ENCODE assay signal across 17 cellular contexts in the genomic region with DNA sequence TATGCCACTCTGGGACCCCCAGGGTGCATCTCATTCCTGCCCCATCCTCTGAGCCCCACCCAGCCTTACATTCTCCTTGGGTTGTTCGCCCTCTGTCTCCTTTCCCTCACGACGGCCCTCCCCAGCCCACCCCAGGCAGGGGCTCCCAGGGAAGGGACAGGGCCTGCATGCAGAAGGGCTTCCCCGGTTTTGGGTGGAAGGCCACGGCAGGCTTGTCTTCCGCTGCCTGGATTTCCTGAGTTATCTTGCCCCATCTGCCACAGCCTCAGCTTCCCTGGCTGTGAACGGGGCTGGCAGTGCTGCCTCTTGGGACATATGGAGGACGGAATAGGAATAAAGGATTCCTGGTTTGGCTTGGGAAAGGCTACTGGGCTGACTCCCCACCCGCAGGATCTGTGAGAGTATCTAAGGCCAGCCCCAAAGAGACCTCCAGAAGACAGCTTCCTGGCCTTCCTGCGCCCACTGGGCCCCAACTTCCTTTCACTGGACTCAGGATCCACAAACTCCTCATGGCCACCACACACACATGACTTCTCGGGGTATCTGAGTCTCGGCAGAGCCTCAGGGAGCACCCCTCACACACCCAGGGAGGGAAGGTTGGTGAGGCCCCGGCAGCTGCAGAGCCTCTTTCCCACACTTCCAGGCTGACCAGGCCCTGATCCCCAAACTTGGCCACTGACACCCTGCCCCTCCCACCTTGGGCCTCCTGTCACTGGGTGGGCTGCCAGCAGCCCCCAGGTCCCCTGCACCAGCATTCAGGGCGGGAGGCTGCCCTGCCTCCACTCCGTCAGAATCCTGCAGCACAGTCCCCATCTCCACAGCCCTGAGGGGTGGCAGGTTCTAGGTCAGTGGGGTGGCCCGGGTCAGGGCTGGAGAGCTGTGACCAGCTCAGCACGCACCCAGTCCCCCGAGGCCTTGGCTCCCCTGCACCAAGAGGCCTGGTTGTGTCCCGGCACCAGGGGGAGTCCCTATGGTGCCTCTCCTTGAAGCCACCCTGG. TPM values are rescaled to one million over a fixed set of nuclear protein-coding genes. Genes with fewer than 3 reads are reported as not detected.
DNase-seq lines count a peak whose midpoint lies in the region; ATAC-seq and TF ChIP-seq lines count a peak whose summit lies in the region.
"Had no signal": no experiment of that assay in that cellular context is flagged by ENCODE, and none has a peak within 500 bp of the region (broad histone marks: within the 10 kb centered on the region; RNA-seq: fewer than 3 reads in every experiment).

No MANE protein-coding gene starts in this region.

- no peak for ATAC-seq in left colon
- ATAC-seq: CD8-positive, alpha-beta T cell; stimulated activated memory B cell treated with anti-CD40 and anti-IgM and Interleukin-4, amounts not matched to agents 10 μg/mL and 1 μg/mL and 100 μg/mL, for 72 hours had no signal

- H3K27me3 ChIP-seq in dorsolateral prefrontal cortex: no peaks in the 10 kb centered on the region
- H3K27me3 ChIP-seq in muscle layer of colon (ENCODE audit: control insufficient read depth in 1 of 2, insufficient read depth in 2 of 2, low read length in 2 of 2): no peaks in the 10 kb centered on the region
- H3K27me3 ChIP-seq in thyroid gland: no peaks in the 10 kb centered on the region
- H3K27me3 ChIP-seq: ovary had no signal

- no peak for TF ChIP-seq POLR2A in thyroid gland (IDR thresholded peaks at IDR 0.05)

- no peaks in the 10 kb centered on the region for H3K36me3 ChIP-seq in muscle layer of colon (ENCODE audit: insufficient read depth, low read length)
- H3K36me3 ChIP-seq in thyroid gland: no peaks in the 10 kb centered on the region
- H3K36me3 ChIP-seq: ovary had no signal

- DNase-seq in RWPE1 (ENCODE audit: low spot score) (no peak), dorsolateral prefrontal cortex (no peak), thyroid gland (no peak), left colon (no peak), SIG-M5 (lab: John Stamatoyannopoulos, UW) (no peak), AG08396 (ENCODE audit: low spot score) (no peak)
- DNase-seq in activated naive CD4-positive, alpha-beta T cell treated with anti-CD3 and anti-CD28 coated beads, Interleukin-2, amount 50 U/mL, for 16 hours: no peak
- DNase-seq: activated CD4-positive, alpha-beta T cell treated with anti-CD3 and anti-CD28 coated beads, Interleukin-2, amount 50 U/mL, for 48 hours; mammary epithelial cell; NCI-H2081; NCI-H748 treated with DMSO at 0.1 percent for 48 hours; stimulated activated CD4-positive, alpha-beta T cell treated with anti-CD3 and anti-CD28 coated beads, Interleukin-4, amount 100 ng/mL, for 24 hours had no signal

- H3K9me3 ChIP-seq in muscle layer of colon (ENCODE audit: low read length) (no peaks in the 10 kb centered on the region), thyroid gland (no peaks in the 10 kb centered on the region)
- H3K9me3 ChIP-seq: ovary had no signal

- intact Hi-C loops in dorsolateral prefrontal cortex (cut with DNase I) (loop anchor here (2.0 to 10.0 kb wide), 2 partner anchors 151 to 199 kb away; partner anchors contain the start of gene RNF4 (in 1 of the 2)), thyroid gland (cut with DNase I) (no loop called here), left colon (cut with DNase I, micrococcal nuclease) (loop anchor here in 1 of 2 donors (10.0 kb wide), 1 partner anchor 199 kb away; the partner anchor contains the start of gene RNF4)

- WGBS in thyroid gland, 2 donors: 76 to 81% methylated on average over 16 of the region's 19 CpGs

- TF ChIP-seq CTCF in RWPE1 (conservative IDR thresholded peaks at IDR 0.05; ENCODE audit: low read depth) (no peak), dorsolateral prefrontal cortex (IDR thresholded peaks at IDR 0.05 in 54 of 56, conservative IDR thresholded peaks at IDR 0.05 in 2 of 56; ENCODE audit: low read depth in 1 of 56, partially characterized antibody in 56 of 56) (no peak), thyroid gland (IDR thresholded peaks at IDR 0.05) (no peak)

- POLR2A ChIA-PET in RWPE1 (lab: Yijun Ruan, JAX; ENCODE audit: low non-redundant PET): no interaction called here

- H3K27ac ChIP-seq in RWPE1 (peak overlapping the region; percentile 91), dorsolateral prefrontal cortex (peak overlapping the region in 52 of 59 donors; percentile 2 to 99 (median 57)), muscle layer of colon (ENCODE audit: low read depth, low read length) (peak overlapping the region; percentile 6), thyroid gland (peak overlapping the region; percentile 66 to 92 (median 72))
- H3K27ac ChIP-seq: HL-60 had no signal

- CTCF ChIA-PET in RWPE1 (lab: Yijun Ruan, JAX): no interaction called here

- H3K4me3 ChIP-seq in dorsolateral prefrontal cortex: no peak overlapping the region
- no peak overlapping the region for H3K4me3 ChIP-seq in muscle layer of colon (ENCODE audit: low read depth in 1 of 2, low read length in 2 of 2)
- no peak overlapping the region for H3K4me3 ChIP-seq in thyroid gland (replicated peaks in 1 of 3)
- H3K4me3 ChIP-seq: ovary had no signal

- H3K4me1 ChIP-seq in muscle layer of colon (ENCODE audit: insufficient read depth, low read length): peaks cover 34% of the 10 kb centered on the region
- peaks cover 30 to 34% of the 10 kb centered on the region in 2 donors for H3K4me1 ChIP-seq in thyroid gland

- H3K9ac ChIP-seq in muscle layer of colon (ENCODE audit: low read length): peak overlapping the region; percentile 25

RNA-seq across cellular contexts. Expression of gene MXD4, which starts 3.5 kb away (rescaled TPM):
- total RNA-seq in dorsolateral prefrontal cortex: 100 to 1,000 TPM in 7 of 120 experiments, 10 to 100 TPM in 113; 40.2 to 134 (median 61.9) TPM
- total RNA-seq in thyroid gland: 100 to 1,000 TPM in 1 of 4 donors, 10 to 100 TPM in 3; 48.1 to 102 (median 61.9) TPM
- total RNA-seq in left colon: 10 to 100 TPM; 33.1 to 49.8 TPM

RNA-seq across cellular contexts. Expression of gene HAUS3, which starts 23.5 kb away (rescaled TPM):
- total RNA-seq in dorsolateral prefrontal cortex: 10 to 100 TPM; 13.0 to 29.2 (median 19.3) TPM
- 10 to 100 TPM; 13.0 to 30.0 (median 17.0) TPM for total RNA-seq in thyroid gland
- 1 to 10 TPM; 7.7 to 9.7 TPM for total RNA-seq in left colon

RNA-seq across cellular contexts. Expression of gene POLN, which starts 23.5 kb away (rescaled TPM):
- total RNA-seq in dorsolateral prefrontal cortex: 10 to 100 TPM in 118 of 120 experiments, 1 to 10 TPM in 2; 9.4 to 50.0 (median 23.7) TPM
- total RNA-seq in thyroid gland: 1 to 10 TPM; 1.5 to 5.4 (median 3.0) TPM
- total RNA-seq in left colon: 1 to 10 TPM; 1.3 to 3.1 TPM

Comparison
In these comparisons a context has a peak if more than half of its experiments do, and no peak if none do; other contexts are left out.
1. H3K27ac ChIP-seq: peak in every context shown above with its lines; median percentile 91 in RWPE1; 72 in thyroid gland; 57 in dorsolateral prefrontal cortex; 6 in muscle layer of colon.